Comparison of ENCODE assay signal across 19 cellular contexts in the genomic region with DNA sequence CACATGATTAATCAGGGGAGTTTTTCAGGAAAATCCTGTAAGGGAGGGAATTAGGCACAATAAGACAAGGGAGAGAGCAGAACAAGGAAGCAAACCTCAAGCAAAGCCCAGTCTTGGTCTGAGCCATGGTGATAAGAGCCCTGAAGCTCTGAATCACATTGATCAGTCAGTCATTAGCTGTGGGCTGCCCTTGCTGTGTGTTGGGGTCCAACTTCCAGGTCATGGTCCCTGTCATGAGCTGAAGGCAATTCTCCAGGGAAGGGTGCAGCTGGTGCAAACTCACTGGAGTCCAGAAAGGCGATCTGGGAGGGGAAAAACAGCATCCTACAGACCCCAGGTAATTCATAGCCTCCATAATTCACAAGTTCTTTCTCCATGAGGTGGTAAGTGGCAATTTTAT.
"Had no signal": no experiment of that assay in that cellular context is flagged by ENCODE, and none has a peak within 500 bp of the region (broad histone marks: within the 10 kb centered on the region; RNA-seq: fewer than 3 reads in every experiment).

No MANE protein-coding gene starts in this region.

- H3K9me3 ChIP-seq: esophagus muscularis mucosa, lower lobe of right lung, stomach, thoracic aorta, transverse colon had no signal

- H3K36me3 Mint-ChIP-seq: immature natural killer cell had no signal

- H3K4me3 ChIP-seq: esophagus muscularis mucosa, gastroesophageal sphincter, left lung, lower lobe of right lung, stomach, thoracic aorta, transverse colon had no signal

- H3K36me3 ChIP-seq: esophagus muscularis mucosa, gastroesophageal sphincter, left lung, lower lobe of right lung, stomach, thoracic aorta, transverse colon had no signal

- H3K27me3 ChIP-seq: left lung, transverse colon had no signal

- ATAC-seq: gastroesophageal sphincter, left lung, lower lobe of right lung had no signal

- H3K4me1 Mint-ChIP-seq: immature natural killer cell, naive B cell, nephron had no signal

- DNase-seq: dermis blood vessel endothelial cell; effector CD4-positive, alpha-beta T cell; glutamatergic neuron; immature natural killer cell; left lung; lower lobe of right lung; mesenchymal stem cell; naive B cell; posterior cingulate gyrus; small intestine; stimulated activated CD4-positive, alpha-beta T cell treated with anti-CD3 and anti-CD28 coated beads, Interleukin-12 subunit alpha, Interleukin-12 subunit beta, amount 100 ng/mL, for 4 hours; stimulated activated naive CD4-positive, alpha-beta T cell; stomach; substantia nigra; transverse colon had no signal

- H3K27ac ChIP-seq: esophagus muscularis mucosa, gastroesophageal sphincter, left lung, lower lobe of right lung, stomach, thoracic aorta, transverse colon had no signal

- H3K27ac Mint-ChIP-seq: immature natural killer cell, nephron had no signal

- H3K4me3 Mint-ChIP-seq: immature natural killer cell, naive B cell, nephron had no signal

- H3K4me1 ChIP-seq: esophagus muscularis mucosa, gastroesophageal sphincter, left lung, lower lobe of right lung, stomach, transverse colon had no signal
